ENCODE assay signal across 8 cellular contexts in the genomic region with DNA sequence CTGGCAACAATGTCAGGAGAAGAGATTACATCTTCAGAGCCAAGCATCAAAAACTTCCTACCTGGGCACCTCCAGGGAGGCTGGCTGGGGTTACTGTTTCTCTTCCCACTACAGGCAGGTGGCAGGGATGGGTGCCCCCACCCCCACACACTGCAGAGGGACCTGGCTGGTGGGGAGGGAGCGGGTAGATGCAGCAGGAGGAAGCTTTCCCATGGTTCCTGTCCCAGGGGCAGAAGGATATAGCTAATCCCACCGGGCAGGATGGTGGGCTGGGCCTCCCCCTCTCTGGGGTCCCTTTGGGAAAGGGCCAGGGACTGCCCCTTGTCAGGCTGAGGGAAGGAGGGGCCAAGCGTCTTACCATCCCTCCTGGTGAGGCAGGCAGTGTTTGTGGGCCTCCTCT. TPM values are rescaled to one million over a fixed set of nuclear protein-coding genes. Genes with fewer than 3 reads are reported as not detected.
DNase-seq lines count a peak whose midpoint lies in the region; ATAC-seq and TF ChIP-seq lines count a peak whose summit lies in the region.

No MANE protein-coding gene starts in this region.

- H3K4me3 Mint-ChIP-seq in progenitor cell of endocrine pancreas (ENCODE audit: low read depth) = peak overlapping the region; percentile 46

- H3K9me3 ChIP-seq in DOHH2 (ENCODE audit: control insufficient read depth, insufficient read depth, low read length) = no peaks in the 10 kb centered on the region
- no peaks in the 10 kb centered on the region for H3K9me3 ChIP-seq in SU-DHL-6 (ENCODE audit: insufficient read depth, low read length)

- no peak overlapping the region for H3K27ac Mint-ChIP-seq in progenitor cell of endocrine pancreas

- H3K36me3 ChIP-seq in DOHH2 (ENCODE audit: control insufficient read depth, low read length) = no peaks in the 10 kb centered on the region
- no peaks in the 10 kb centered on the region for H3K36me3 ChIP-seq in SU-DHL-6 (ENCODE audit: low read length)

- H3K4me1 ChIP-seq in DOHH2 (ENCODE audit: control insufficient read depth, low read length) = peaks cover 12% of the 10 kb centered on the region

- H3K4me1 Mint-ChIP-seq in progenitor cell of endocrine pancreas (ENCODE audit: low read depth) = no peaks in the 10 kb centered on the region

- no peaks in the 10 kb centered on the region for H3F3A ChIP-seq in DOHH2 (ENCODE audit: control insufficient read depth, insufficient read depth)
- H3F3A ChIP-seq in SU-DHL-6 (ENCODE audit: insufficient read depth) = no peaks in the 10 kb centered on the region

- H3K27ac ChIP-seq in DOHH2 (ENCODE audit: low read depth, low read length) (no peak overlapping the region), SU-DHL-6 (ENCODE audit: low read depth, low read length) (no peak overlapping the region)

- peak overlapping the region; percentile 4; the same call in 1 of the 2 replicates for H3K9ac ChIP-seq in SU-DHL-6 (ENCODE audit: low read length)

- H3K27me3 ChIP-seq in DOHH2 (ENCODE audit: control insufficient read depth, low read length) (peaks cover 34% of the 10 kb centered on the region), SU-DHL-6 (ENCODE audit: low read length) (no peaks in the 10 kb centered on the region)

- H3K9me2 ChIP-seq in DOHH2 (replicated peaks; ENCODE audit: control insufficient read depth, low read length) = no peaks in the 10 kb centered on the region
- no peaks in the 10 kb centered on the region for H3K9me2 ChIP-seq in SU-DHL-6 (replicated peaks; ENCODE audit: insufficient read depth, low read length)

- H3K36me3 Mint-ChIP-seq in progenitor cell of endocrine pancreas (ENCODE audit: insufficient read depth) = no peaks in the 10 kb centered on the region

- H3K27me3 Mint-ChIP-seq in progenitor cell of endocrine pancreas = peaks cover 81% of the 10 kb centered on the region

- H3K4me2 ChIP-seq in DOHH2 (ENCODE audit: low read length) (peak overlapping the region; percentile 77), SU-DHL-6 (ENCODE audit: low read depth, low read length, poor library complexity, severe bottlenecking) (peak overlapping the region; percentile 39)

- H2AFZ ChIP-seq in SU-DHL-6 (ENCODE audit: low read depth, low read length, severe bottlenecking) = no peak overlapping the region

- H4K20me1 ChIP-seq in DOHH2 (ENCODE audit: control insufficient read depth, insufficient read depth, low read depth, low read length) = no peaks in the 10 kb centered on the region
- no peaks in the 10 kb centered on the region for H4K20me1 ChIP-seq in SU-DHL-6 (ENCODE audit: low read depth, low read length)

- no peaks in the 10 kb centered on the region for H3K9me3 Mint-ChIP-seq in progenitor cell of endocrine pancreas (ENCODE audit: low read depth)

- no peak for ATAC-seq in HG03097 (IDR thresholded peaks at IDR 0.05; ENCODE audit: low FRiP score, unreplicated experiment)
- ATAC-seq in HG03565 (IDR thresholded peaks at IDR 0.05; ENCODE audit: unreplicated experiment) = no peak

- no peak for DNase-seq in fibroblast of villous mesenchyme (ENCODE audit: low read depth)
- no peak for DNase-seq in progenitor cell of endocrine pancreas (ENCODE audit: low spot score, unreplicated experiment)
- no peak for DNase-seq in hepatic stellate cell (ENCODE audit: low spot score)
- DNase-seq in MV-4-11 (lab: John Stamatoyannopoulos, UW) = no peak

- H3K79me2 ChIP-seq in DOHH2 (ENCODE audit: control insufficient read depth, low read length) (no peaks in the 10 kb centered on the region), SU-DHL-6 (ENCODE audit: insufficient read depth, low read length) (no peaks in the 10 kb centered on the region)

- H3K4me3 ChIP-seq in DOHH2 (ENCODE audit: low read length) (peak overlapping the region; percentile 62), SU-DHL-6 (ENCODE audit: insufficient read depth, low read length, poor library complexity, severe bottlenecking) (no peak overlapping the region), fibroblast of villous mesenchyme (ENCODE audit: low read depth, low read length) (peak overlapping the region; percentile 51)

- TF ChIP-seq CTCF in DOHH2 (IDR thresholded peaks at IDR 0.05; ENCODE audit: low read depth, low read length, poor library complexity, severe bottlenecking) (no peak), SU-DHL-6 (IDR thresholded peaks at IDR 0.05; ENCODE audit: insufficient read depth, low read length, poor library complexity, severe bottlenecking) (no peak), fibroblast of villous mesenchyme (IDR thresholded peaks at IDR 0.05; ENCODE audit: insufficient read depth, low read depth, low read length) (no peak), progenitor cell of endocrine pancreas (IDR thresholded peaks at IDR 0.05; ENCODE audit: unreplicated experiment) (no peak)

RNA-seq across cellular contexts. Expression of gene MTMR4, which starts 16.7 kb away (rescaled TPM):
- total RNA-seq in fibroblast of villous mesenchyme (39.6 and 44.9 TPM in 2 replicates), progenitor cell of endocrine pancreas (89.3 and 91.9 TPM in 2 replicates)

RNA-seq across cellular contexts. Expression of gene HSF5, which starts 42.9 kb away (rescaled TPM):
- under 0.01 TPM in 1 of 2 replicates, not detected in the other for total RNA-seq in fibroblast of villous mesenchyme
- total RNA-seq in progenitor cell of endocrine pancreas = 0.11 and 0.12 TPM in 2 replicates
